In genomic region chr17:57420674-57421392, GRCh38 we compare ENCODE assay signal across 1 cellular context.
TF ChIP-seq lines count a peak whose summit lies in the region.

No MANE protein-coding gene starts in this region.

TF ChIP-seq in H1, 55 proteins besides CTCF, POLR2A, EP300 and RAD21 (continued from another document):
- no peak for TF ChIP-seq JUN (IDR thresholded peaks at IDR 0.05; ENCODE audit: low read depth, low read length)
- TF ChIP-seq TAF7 (optimal IDR thresholded peaks at IDR 0.05; ENCODE audit: borderline replicate concordance, low read depth, low read length): no peak
- no peak for TF ChIP-seq YY1 (IDR thresholded peaks at IDR 0.05; ENCODE audit: low read depth, low read length)
- TF ChIP-seq PHF8 (conservative IDR thresholded peaks at IDR 0.05; ENCODE audit: low read depth, low read length): no peak
- TF ChIP-seq SP4 (IDR thresholded peaks at IDR 0.05; ENCODE audit: low read length): no peak
- no peak for TF ChIP-seq SP2 (IDR thresholded peaks at IDR 0.05; ENCODE audit: low read length)
- no peak for TF ChIP-seq TAF1 (IDR thresholded peaks at IDR 0.05; ENCODE audit: low read depth, low read length)
- no peak for TF ChIP-seq GTF2F1 (IDR thresholded peaks at IDR 0.05; ENCODE audit: borderline replicate concordance, low read depth, low read length)
